ENCODE assay signal across 17 cellular contexts in genomic region chr7:151783958-151784575, GRCh38.
A peak's percentile ranks its signal among the peaks of the same experiment; 100 is the strongest.
DNase-seq lines count a peak whose midpoint lies in the region; ATAC-seq and TF ChIP-seq lines count a peak whose summit lies in the region.
"Had no signal": no experiment of that assay in that cellular context is flagged by ENCODE, and none has a peak within 500 bp of the region (broad histone marks: within the 10 kb centered on the region; RNA-seq: fewer than 3 reads in every experiment).

No MANE protein-coding gene starts in this region.

- H2AK5ac ChIP-seq in mesendoderm (ENCODE audit: low read length), result no peak overlapping the region

- H4K5ac ChIP-seq in mesendoderm (ENCODE audit: low read length), result no peak overlapping the region

- ATAC-seq in activated naive CD8-positive, alpha-beta T cell treated with anti-CD3 and anti-CD28 coated beads, Interleukin-2, amount 10 ng/mL, durations not matched to agents 7 days and 5 days (ENCODE audit: low read depth), result no peak
- ATAC-seq in stimulated activated effector memory CD8-positive, alpha-beta T cell treated with anti-CD3 and anti-CD28 coated beads, Interleukin-12 subunit alpha, Interleukin-12 subunit beta, amount 100 ng/mL, for 72 hours, result no peak
- no peak for ATAC-seq in HG03442 (IDR thresholded peaks at IDR 0.05; ENCODE audit: unreplicated experiment)
- ATAC-seq: HepG2 had no signal

- TF ChIP-seq EP300 in sigmoid colon (IDR thresholded peaks at IDR 0.05), result no peak

- H2BK5ac ChIP-seq in mesendoderm (ENCODE audit: low read length), result no peak overlapping the region

- H4K8ac ChIP-seq in mesendoderm (ENCODE audit: low read depth, low read length), result no peak overlapping the region

- no peak overlapping the region for H3K18ac ChIP-seq in mesendoderm (ENCODE audit: low read length)

- H3K79me2 ChIP-seq in mesendoderm (ENCODE audit: control insufficient read depth, insufficient read depth, low read length), result no peaks in the 10 kb centered on the region

- peak overlapping the region; percentile 5 for H3K27ac Mint-ChIP-seq in activated naive CD8-positive, alpha-beta T cell treated with anti-CD3 and anti-CD28 coated beads, Interleukin-2, amount 10 ng/mL, durations not matched to agents 7 days and 5 days
- H3K27ac Mint-ChIP-seq in activated naive CD8-positive, alpha-beta T cell treated with anti-CD3 and anti-CD28 coated beads for 36 hours, result no peak overlapping the region
- no peak overlapping the region for H3K27ac Mint-ChIP-seq in chondrocyte (ENCODE audit: unreplicated experiment)
- no peak overlapping the region for H3K27ac Mint-ChIP-seq in stimulated activated effector memory CD8-positive, alpha-beta T cell treated with anti-CD3 and anti-CD28 coated beads, Interleukin-12 subunit alpha, Interleukin-12 subunit beta, amount 100 ng/mL, for 72 hours

- no peaks in the 10 kb centered on the region for H3K79me1 ChIP-seq in mesendoderm (ENCODE audit: low read length)

- no peak overlapping the region for H3K4ac ChIP-seq in mesendoderm (ENCODE audit: low read depth, low read length)

- no peaks in the 10 kb centered on the region for H3K9me3 Mint-ChIP-seq in activated naive CD8-positive, alpha-beta T cell treated with anti-CD3 and anti-CD28 coated beads, Interleukin-2, amount 10 ng/mL, durations not matched to agents 7 days and 5 days
- no peaks in the 10 kb centered on the region for H3K9me3 Mint-ChIP-seq in activated naive CD8-positive, alpha-beta T cell treated with anti-CD3 and anti-CD28 coated beads for 36 hours
- no peaks in the 10 kb centered on the region for H3K9me3 Mint-ChIP-seq in chondrocyte (ENCODE audit: low read depth)
- H3K9me3 Mint-ChIP-seq in stimulated activated effector memory CD8-positive, alpha-beta T cell treated with anti-CD3 and anti-CD28 coated beads, Interleukin-12 subunit alpha, Interleukin-12 subunit beta, amount 100 ng/mL, for 72 hours, result no peaks in the 10 kb centered on the region
- H3K9me3 Mint-ChIP-seq: CD4-positive, alpha-beta T cell had no signal

- H3K4me1 Mint-ChIP-seq in activated naive CD8-positive, alpha-beta T cell treated with anti-CD3 and anti-CD28 coated beads, Interleukin-2, amount 10 ng/mL, durations not matched to agents 7 days and 5 days, result peaks cover 10% of the 10 kb centered on the region
- H3K4me1 Mint-ChIP-seq in activated naive CD8-positive, alpha-beta T cell treated with anti-CD3 and anti-CD28 coated beads for 36 hours, result peaks cover 14% of the 10 kb centered on the region
- peaks cover 5% of the 10 kb centered on the region for H3K4me1 Mint-ChIP-seq in chondrocyte (ENCODE audit: low read depth)
- H3K4me1 Mint-ChIP-seq in stimulated activated effector memory CD8-positive, alpha-beta T cell treated with anti-CD3 and anti-CD28 coated beads, Interleukin-12 subunit alpha, Interleukin-12 subunit beta, amount 100 ng/mL, for 72 hours, result peaks cover 27% of the 10 kb centered on the region

- POLR2A ChIA-PET in activated naive CD8-positive, alpha-beta T cell treated with anti-CD3 and anti-CD28 coated beads, Interleukin-2, amount 10 ng/mL, durations not matched to agents 7 days and 5 days (lab: Charles Lee), result interaction anchor here (0.6 to 1.6 kb wide), 3 partner anchors 30 to 301 kb away, joined by 3 to 5 read pairs (median 3); no protein-coding TSS in a partner anchor

- H3K36me3 ChIP-seq in mesendoderm (ENCODE audit: control insufficient read depth, insufficient read depth, low read length) (no peaks in the 10 kb centered on the region), sigmoid colon (no peaks in the 10 kb centered on the region)

- peaks cover 4% of the 10 kb centered on the region for H3K4me1 ChIP-seq in mesendoderm (ENCODE audit: control insufficient read depth, low read depth, low read length)
- peaks cover 0 to 13% (median 10%) of the 10 kb centered on the region in 4 donors for H3K4me1 ChIP-seq in sigmoid colon

- peak overlapping the region; percentile 37 for H3K56ac ChIP-seq in mesendoderm (ENCODE audit: low read length)

- no peak overlapping the region for H2BK15ac ChIP-seq in mesendoderm (replicated peaks; ENCODE audit: low read depth)

- H3K4me3 ChIP-seq in mesendoderm (ENCODE audit: low read length), result no peak overlapping the region
- H3K4me3 ChIP-seq in sigmoid colon, result no peak overlapping the region

- no peak overlapping the region for H3K23ac ChIP-seq in mesendoderm (ENCODE audit: low read length)

- no peak overlapping the region for H3K4me2 ChIP-seq in mesendoderm (ENCODE audit: low read length)

- no peaks in the 10 kb centered on the region for H3K27me3 ChIP-seq in mesendoderm (ENCODE audit: insufficient read depth, low read length, poor library complexity)
- no peaks in the 10 kb centered on the region for H3K27me3 ChIP-seq in sigmoid colon
- H3K27me3 ChIP-seq: BLaER1 treated with 17β-estradiol and CSF1 and Interleukin-3, amounts not matched to agents 10 nM and 100 nM had no signal

- TF ChIP-seq POLR2A in sigmoid colon (IDR thresholded peaks at IDR 0.05), result no peak

- H3K4me3 Mint-ChIP-seq in activated naive CD8-positive, alpha-beta T cell treated with anti-CD3 and anti-CD28 coated beads, Interleukin-2, amount 10 ng/mL, durations not matched to agents 7 days and 5 days, result no peak overlapping the region
- H3K4me3 Mint-ChIP-seq in activated naive CD8-positive, alpha-beta T cell treated with anti-CD3 and anti-CD28 coated beads for 36 hours, result no peak overlapping the region
- H3K4me3 Mint-ChIP-seq in chondrocyte (ENCODE audit: unreplicated experiment), result no peak overlapping the region
- H3K4me3 Mint-ChIP-seq in stimulated activated effector memory CD8-positive, alpha-beta T cell treated with anti-CD3 and anti-CD28 coated beads, Interleukin-12 subunit alpha, Interleukin-12 subunit beta, amount 100 ng/mL, for 72 hours, result peak overlapping the region; percentile 69

- no peak overlapping the region for H3K9ac ChIP-seq in mesendoderm (ENCODE audit: low read length)
- H3K9ac ChIP-seq: GM23248 had no signal

- H3K27ac ChIP-seq in mesendoderm (ENCODE audit: low read depth, low read length) (no peak overlapping the region), sigmoid colon (no peak overlapping the region)
- H3K27ac ChIP-seq: GM23248 had no signal

- intact Hi-C loops in sigmoid colon (cut with DNase I), result loop anchor here (2.0 to 5.0 kb wide), 3 partner anchors 93 to 243 kb away; partner anchors contain the start of genes GALNT11 and PRKAG2

- TF ChIP-seq CTCF in chondrocyte (IDR thresholded peaks at IDR 0.05), result no peak
- TF ChIP-seq CTCF in sigmoid colon (IDR thresholded peaks at IDR 0.05), result no peak

- no peak for DNase-seq in activated naive CD8-positive, alpha-beta T cell treated with anti-CD3 and anti-CD28 coated beads, Interleukin-2, amount 10 ng/mL, durations not matched to agents 7 days and 5 days
- DNase-seq in activated naive CD8-positive, alpha-beta T cell treated with anti-CD3 and anti-CD28 coated beads for 36 hours, result no peak
- peak; percentile 68 for DNase-seq in chondrocyte (ENCODE audit: low spot score)
- DNase-seq in mesendoderm, result no peak
- no peak for DNase-seq in stimulated activated effector memory CD8-positive, alpha-beta T cell treated with anti-CD3 and anti-CD28 coated beads, Interleukin-12 subunit alpha, Interleukin-12 subunit beta, amount 100 ng/mL, for 72 hours (ENCODE audit: low spot score in 2 of 2)
- DNase-seq in sigmoid colon, result no peak
- no peak for DNase-seq in NOMO-1 (lab: John Stamatoyannopoulos, UW; ENCODE audit: unreplicated experiment in 2 of 2)
- DNase-seq: 8988T; AML-193; Calu3; CD4-positive, alpha-beta T cell; DMS 273 treated with DMSO at 0.1 percent for 48 hours; GM23248; H7 had no signal

- no CpG with 5 or more reads among the region's 18 CpGs for WGBS in mesendoderm (ENCODE audit: extremely low coverage, insufficient coverage, low lambda C conversion rate)
- WGBS in sigmoid colon, 2 donors, result 95 to 96% methylated on average over 18 of the region's 18 CpGs

- no peaks in the 10 kb centered on the region for H3K9me3 ChIP-seq in sigmoid colon

- H2BK120ac ChIP-seq in mesendoderm (ENCODE audit: low read depth, low read length), result peak overlapping the region; percentile 1

- no peaks in the 10 kb centered on the region for H3K36me3 Mint-ChIP-seq in activated naive CD8-positive, alpha-beta T cell treated with anti-CD3 and anti-CD28 coated beads, Interleukin-2, amount 10 ng/mL, durations not matched to agents 7 days and 5 days
- H3K36me3 Mint-ChIP-seq in activated naive CD8-positive, alpha-beta T cell treated with anti-CD3 and anti-CD28 coated beads for 36 hours, result peaks cover 3% of the 10 kb centered on the region
- H3K36me3 Mint-ChIP-seq in chondrocyte (ENCODE audit: low read depth), result no peaks in the 10 kb centered on the region
- peaks cover 5% of the 10 kb centered on the region for H3K36me3 Mint-ChIP-seq in stimulated activated effector memory CD8-positive, alpha-beta T cell treated with anti-CD3 and anti-CD28 coated beads, Interleukin-12 subunit alpha, Interleukin-12 subunit beta, amount 100 ng/mL, for 72 hours

- H3K27me3 Mint-ChIP-seq in activated naive CD8-positive, alpha-beta T cell treated with anti-CD3 and anti-CD28 coated beads, Interleukin-2, amount 10 ng/mL, durations not matched to agents 7 days and 5 days, result no peaks in the 10 kb centered on the region
- no peaks in the 10 kb centered on the region for H3K27me3 Mint-ChIP-seq in activated naive CD8-positive, alpha-beta T cell treated with anti-CD3 and anti-CD28 coated beads for 36 hours
- H3K27me3 Mint-ChIP-seq in chondrocyte (ENCODE audit: low read depth), result peaks cover 15% of the 10 kb centered on the region
- H3K27me3 Mint-ChIP-seq: CD4-positive, alpha-beta T cell had no signal
